1 cellular context compared by ENCODE assay signal in genomic region chr4:128600996-128601857, GRCh38.
TF ChIP-seq lines count a peak whose summit lies in the region.

No MANE protein-coding gene starts in this region.

TF ChIP-seq in HepG2, 621 proteins besides CTCF, POLR2A, EP300 and RAD21 (continued from another document and continues in another):
- TF ChIP-seq FIP1L1 (IDR thresholded peaks at IDR 0.05; ENCODE audit: borderline replicate concordance, insufficient read depth, low read depth, low read length) (no peak), ZBTB42 (CRISPR knock-in tag; IDR thresholded peaks at IDR 0.05) (no peak), EHMT2 (IDR thresholded peaks at IDR 0.05; ENCODE audit: borderline replicate concordance, low read depth, low read length) (peak; percentile 53; the same call in 1 of the 2 replicates), NRL (CRISPR knock-in tag; IDR thresholded peaks at IDR 0.05; ENCODE audit: borderline replicate concordance) (0 out of 2 replicates have a peak, but pooled peaks have one; percentile 31), ELK4 (CRISPR knock-in tag; IDR thresholded peaks at IDR 0.05; ENCODE audit: borderline replicate concordance) (no peak), NAIF1 (CRISPR knock-in tag; IDR thresholded peaks at IDR 0.05; ENCODE audit: borderline replicate concordance) (no peak), ZNF468 (CRISPR knock-in tag; IDR thresholded peaks at IDR 0.05) (no peak), FOXA3 (CRISPR knock-in tag; IDR thresholded peaks at IDR 0.05) (peak; percentile 75; the same call in 1 of the 2 replicates), RFXANK (CRISPR knock-in tag; IDR thresholded peaks at IDR 0.05) (no peak), DR1 (CRISPR knock-in tag; IDR thresholded peaks at IDR 0.05) (no peak), ZNF292 (CRISPR knock-in tag; IDR thresholded peaks at IDR 0.05; ENCODE audit: borderline replicate concordance, low read depth) (peak; percentile 65; the same call in 1 of the 2 replicates), TEF (CRISPR knock-in tag; IDR thresholded peaks at IDR 0.05) (no peak), PRDM4 (CRISPR knock-in tag; IDR thresholded peaks at IDR 0.05; ENCODE audit: borderline replicate concordance) (no peak), ZMAT3 (CRISPR knock-in tag; conservative IDR thresholded peaks at IDR 0.05) (no peak), ZBTB34 (CRISPR knock-in tag; IDR thresholded peaks at IDR 0.05) (peak; percentile 40; the same call in 1 of the 2 replicates), SIN3A (IDR thresholded peaks at IDR 0.05; ENCODE audit: borderline replicate concordance, low read depth, low read length) (peak; percentile 27; the same call in 1 of the 2 replicates), UBTF (CRISPR knock-in tag; IDR thresholded peaks at IDR 0.05) (peak; percentile 51), ZNF766 (CRISPR knock-in tag; IDR thresholded peaks at IDR 0.05; ENCODE audit: borderline replicate concordance) (no peak), NONO (IDR thresholded peaks at IDR 0.05) (no peak), NONO (CRISPR knock-in tag; conservative IDR thresholded peaks at IDR 0.05) (0 out of 2 replicates have a peak, but pooled peaks have one; percentile 53), KIAA2018 (CRISPR knock-in tag; IDR thresholded peaks at IDR 0.05; ENCODE audit: borderline replicate concordance) (no peak), SP5 (CRISPR knock-in tag; IDR thresholded peaks at IDR 0.05; ENCODE audit: borderline replicate concordance, low read depth) (no peak), ZNF639 (CRISPR knock-in tag; conservative IDR thresholded peaks at IDR 0.05) (no peak), ZFX (CRISPR knock-in tag; IDR thresholded peaks at IDR 0.05; ENCODE audit: low read depth) (peak; percentile 45; the same call in 1 of the 2 replicates), IRF2 (CRISPR knock-in tag; IDR thresholded peaks at IDR 0.05) (peak; percentile 52; the same call in 1 of the 2 replicates), KMT2A (CRISPR knock-in tag; IDR thresholded peaks at IDR 0.05) (no peak), ATF3 (CRISPR knock-in tag; IDR thresholded peaks at IDR 0.05) (peak; percentile 94), CEBPG (CRISPR knock-in tag; IDR thresholded peaks at IDR 0.05) (peak; percentile 88), IRX3 (CRISPR knock-in tag; IDR thresholded peaks at IDR 0.05; ENCODE audit: borderline replicate concordance, low read depth) (no peak), PAWR (CRISPR knock-in tag; IDR thresholded peaks at IDR 0.05; ENCODE audit: borderline replicate concordance) (no peak), ZBTB37 (CRISPR knock-in tag; IDR thresholded peaks at IDR 0.05) (no peak), TMF1 (CRISPR knock-in tag; IDR thresholded peaks at IDR 0.05; ENCODE audit: low read depth) (no peak), ZSCAN29 (CRISPR knock-in tag; conservative IDR thresholded peaks at IDR 0.05) (no peak; the same call in 1 of the 2 replicates), HMGXB4 (CRISPR knock-in tag; IDR thresholded peaks at IDR 0.05; ENCODE audit: borderline replicate concordance in 1 of 2, low read depth in 1 of 2) (peak; percentile 10 to 35; a peak in 1 of 4 replicates), CREBL2 (CRISPR knock-in tag; IDR thresholded peaks at IDR 0.05; ENCODE audit: borderline replicate concordance) (no peak)
